In the genomic region with DNA sequence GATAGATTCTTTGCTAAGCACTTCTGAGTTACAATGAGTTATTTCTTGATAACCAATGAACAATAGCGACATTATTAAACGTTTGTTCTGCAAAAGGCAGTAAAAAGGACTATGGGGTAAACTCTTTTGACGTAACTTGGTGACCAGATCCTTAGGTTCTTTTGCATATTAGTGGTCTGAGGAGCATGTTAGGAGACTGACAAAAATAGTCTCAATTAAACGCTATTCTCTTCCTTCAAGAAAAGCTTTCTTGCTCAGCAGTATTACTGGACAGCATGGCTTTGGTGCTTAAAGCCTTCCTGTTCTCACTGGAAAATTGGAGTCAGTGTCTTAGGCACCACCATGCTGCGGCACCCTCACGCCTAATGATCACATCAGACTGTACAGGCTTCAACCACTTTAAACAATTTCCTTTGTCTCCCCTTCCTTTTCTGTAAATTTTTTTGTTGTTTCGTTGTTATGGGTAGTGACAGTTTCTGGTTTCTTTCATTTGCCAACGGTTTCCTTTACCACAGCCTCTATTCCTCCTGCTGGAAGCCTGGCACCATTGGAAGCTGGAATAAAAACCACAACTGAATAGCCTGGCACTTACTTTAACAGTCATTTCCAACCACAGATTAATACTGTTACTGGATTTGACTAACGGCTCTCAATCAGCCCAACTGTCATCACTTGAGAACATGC, we compare ENCODE assay signal across 10 cellular contexts. TPM values are rescaled to one million over a fixed set of nuclear protein-coding genes. Genes with fewer than 3 reads are reported as not detected.
A peak's percentile ranks its signal among the peaks of the same experiment; 100 is the strongest.
DNase-seq lines count a peak whose midpoint lies in the region; ATAC-seq and TF ChIP-seq lines count a peak whose summit lies in the region.
"Had no signal": no experiment of that assay in that cellular context is flagged by ENCODE, and none has a peak within 500 bp of the region (broad histone marks: within the 10 kb centered on the region; RNA-seq: fewer than 3 reads in every experiment).

No MANE protein-coding gene starts in this region.

- TF ChIP-seq CTCF in GM13977 (IDR thresholded peaks at IDR 0.05; ENCODE audit: extremely low read depth, insufficient read depth, missing control alignments) (no peak), spleen (IDR thresholded peaks at IDR 0.05 in 8 of 11, conservative IDR thresholded peaks at IDR 0.05 in 3 of 11) (no peak), foreskin keratinocyte (conservative IDR thresholded peaks at IDR 0.05) (no peak)

- no peak for ATAC-seq in foreskin keratinocyte

- peaks cover 34% of the 10 kb centered on the region for H3K4me1 ChIP-seq in mesodermal cell (ENCODE audit: control insufficient read depth, insufficient read depth, low read length, poor library complexity, severe bottlenecking)
- peaks cover 0 to 53% (median 27%) of the 10 kb centered on the region in 6 donors for H3K4me1 ChIP-seq in spleen
- peaks cover 33% of the 10 kb centered on the region for H3K4me1 ChIP-seq in foreskin keratinocyte

- H3K27me3 Mint-ChIP-seq in activated CD4-positive, alpha-beta T cell treated with anti-CD3 and anti-CD28 coated beads, Interleukin-2, amount 10 ng/mL, durations not matched to agents 24 days and 14 days, result no peaks in the 10 kb centered on the region

- no peak for TF ChIP-seq POLR2A in spleen (IDR thresholded peaks at IDR 0.05)

- H3K27me3 ChIP-seq in spleen (replicated peaks in 1 of 7) (no peaks in the 10 kb centered on the region), foreskin keratinocyte (no peaks in the 10 kb centered on the region)

- H3K27ac ChIP-seq in mesodermal cell (ENCODE audit: low read depth, low read length, severe bottlenecking) (peak overlapping the region; percentile 6), spleen (no peak overlapping the region), foreskin keratinocyte (no peak overlapping the region)

- H3K9me3 Mint-ChIP-seq in activated CD4-positive, alpha-beta T cell treated with anti-CD3 and anti-CD28 coated beads, Interleukin-2, amount 10 ng/mL, durations not matched to agents 24 days and 14 days, result no peaks in the 10 kb centered on the region
- H3K9me3 Mint-ChIP-seq: brain had no signal

- H3K4me1 Mint-ChIP-seq in activated CD4-positive, alpha-beta T cell treated with anti-CD3 and anti-CD28 coated beads, Interleukin-2, amount 10 ng/mL, durations not matched to agents 24 days and 14 days, result peaks cover 71% of the 10 kb centered on the region

- no peak overlapping the region for H3K4me3 ChIP-seq in mesodermal cell (ENCODE audit: extremely low read depth, insufficient read depth, low read length, poor library complexity, severe bottlenecking)
- no peak overlapping the region for H3K4me3 ChIP-seq in spleen

- H3K27ac Mint-ChIP-seq in activated CD4-positive, alpha-beta T cell treated with anti-CD3 and anti-CD28 coated beads, Interleukin-2, amount 10 ng/mL, durations not matched to agents 24 days and 14 days, result peak overlapping the region; percentile 99
- H3K27ac Mint-ChIP-seq: progenitor cell of endocrine pancreas had no signal

- peaks cover 42% of the 10 kb centered on the region for H3K36me3 Mint-ChIP-seq in activated CD4-positive, alpha-beta T cell treated with anti-CD3 and anti-CD28 coated beads, Interleukin-2, amount 10 ng/mL, durations not matched to agents 24 days and 14 days (ENCODE audit: low read depth)
- H3K36me3 Mint-ChIP-seq: brain had no signal

- in situ Hi-C loops in GM13977 (cut with MboI; ENCODE audit: low pct_unique_long_range_greater_than_20kb, low sequenced_read_pairs, unreplicated experiment), result no loop called here

- H3K36me3 ChIP-seq in mesodermal cell (ENCODE audit: control insufficient read depth, insufficient read depth, low read length), result peaks cover 32% of the 10 kb centered on the region
- no peaks in the 10 kb centered on the region for H3K36me3 ChIP-seq in spleen

- H3K4me3 Mint-ChIP-seq in activated CD4-positive, alpha-beta T cell treated with anti-CD3 and anti-CD28 coated beads, Interleukin-2, amount 10 ng/mL, durations not matched to agents 24 days and 14 days, result peak overlapping the region; percentile 62
- H3K4me3 Mint-ChIP-seq: brain had no signal

- WGBS in mesodermal cell (ENCODE audit: insufficient coverage in 2 of 2), 2 experiments, result 88 to 97% methylated on average over 5 to 6 of the region's 9 CpGs
- 39 to 61% (median 47%) methylated on average over 9 of the region's 9 CpGs for WGBS in spleen, 5 donors

- H3K9me3 ChIP-seq in mesodermal cell (ENCODE audit: control insufficient read depth, low read length), result no peaks in the 10 kb centered on the region
- no peaks in the 10 kb centered on the region for H3K9me3 ChIP-seq in spleen

- peak; percentile 48 for DNase-seq in Daoy (ENCODE audit: low read depth)
- peak; percentile 97 for DNase-seq in Kasumi-1 (lab: John Stamatoyannopoulos, UW)
- peak; percentile 79 for DNase-seq in activated CD4-positive, alpha-beta T cell treated with anti-CD3 and anti-CD28 coated beads, Interleukin-2, amount 10 ng/mL, durations not matched to agents 24 days and 14 days
- no peak for DNase-seq in effector CD4-positive, alpha-beta T cell
- DNase-seq in GM13977 (ENCODE audit: low spot score), result no peak
- DNase-seq in spleen, result no peak
- no peak for DNase-seq in foreskin keratinocyte

- intact Hi-C loops in activated CD4-positive, alpha-beta T cell treated with anti-CD3 and anti-CD28 coated beads, Interleukin-2, amount 10 ng/mL, durations not matched to agents 24 days and 14 days (cut with micrococcal nuclease), result loop anchor here (1.0 kb wide), 1 partner anchor 9 kb away; no protein-coding TSS in a partner anchor
- intact Hi-C loops in spleen (cut with DNase I; ENCODE audit: low total_unique reads), result no loop called here

RNA-seq across cellular contexts. Expression of a gene that starts 49.2 kb away (rescaled TPM):
- 27.8 and 32.7 TPM in 2 replicates for total RNA-seq in Daoy (2014; rRNA removed; shearing (Covaris generic))
- total RNA-seq in activated CD4-positive, alpha-beta T cell treated with anti-CD3 and anti-CD28 coated beads, Interleukin-2, amount 10 ng/mL, durations not matched to agents 24 days and 14 days, result 35.5 and 39.8 TPM in 2 replicates
- polyA plus RNA-seq in mesodermal cell (2013, experiment 1 of 2), result 20.7 TPM
- 22.6 TPM for polyA plus RNA-seq in mesodermal cell (2013, experiment 2 of 2)
- total RNA-seq in spleen (10 to 100 TPM; 24.8 to 37.6 (median 27.4) TPM), foreskin keratinocyte (21.2 and 22.8 TPM in 2 replicates)
- polyA plus RNA-seq in spleen (10 to 100 TPM; 20.0 to 26.3 (median 20.0) TPM), foreskin keratinocyte (14.7 and 15.9 TPM in 2 replicates)

Comparison
In these comparisons a context has a peak if more than half of its experiments do, and no peak if none do; other contexts are left out.
1. DNase-seq: peak in Daoy (single experiment), Kasumi-1 (2 of 2) and activated CD4-positive, alpha-beta T cell treated with anti-CD3 and anti-CD28 coated beads, Interleukin-2, amount 10 ng/mL, durations not matched to agents 24 days and 14 days (single experiment); none in effector CD4-positive, alpha-beta T cell (single experiment), GM13977 (single experiment), spleen (single experiment) and foreskin keratinocyte (0 of 2).